8 cellular contexts compared by ENCODE assay signal in genomic region chr17:28357061-28357900, GRCh38. TPM values are rescaled to one million over a fixed set of nuclear protein-coding genes. Genes with fewer than 3 reads are reported as not detected.
DNase-seq lines count a peak whose midpoint lies in the region; ATAC-seq, FAIRE-seq and TF ChIP-seq lines count a peak whose summit lies in the region.

A gene with protein sequence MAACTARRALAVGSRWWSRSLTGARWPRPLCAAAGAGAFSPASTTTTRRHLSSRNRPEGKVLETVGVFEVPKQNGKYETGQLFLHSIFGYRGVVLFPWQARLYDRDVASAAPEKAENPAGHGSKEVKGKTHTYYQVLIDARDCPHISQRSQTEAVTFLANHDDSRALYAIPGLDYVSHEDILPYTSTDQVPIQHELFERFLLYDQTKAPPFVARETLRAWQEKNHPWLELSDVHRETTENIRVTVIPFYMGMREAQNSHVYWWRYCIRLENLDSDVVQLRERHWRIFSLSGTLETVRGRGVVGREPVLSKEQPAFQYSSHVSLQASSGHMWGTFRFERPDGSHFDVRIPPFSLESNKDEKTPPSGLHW (minus strand): TSS chr17:28357527. CDS start chr17:28357448, 79 bp downstream.

- peak within 1 kb of the TSS; percentile 94 for H3K27ac Mint-ChIP-seq in central memory CD8-positive, alpha-beta T cell (ENCODE audit: low read depth)

- H3K27me3 ChIP-seq in keratinocyte (ENCODE audit: control insufficient read depth, extremely low read depth, insufficient read depth, low read length): no peaks in the 10 kb centered on the region

- H3K4me3 Mint-ChIP-seq in central memory CD8-positive, alpha-beta T cell: peak within 1 kb of the TSS; percentile 93

- peaks cover 42% of the 10 kb centered on the region for H3K36me3 Mint-ChIP-seq in central memory CD8-positive, alpha-beta T cell (ENCODE audit: insufficient read depth)

- H4K20me1 ChIP-seq in keratinocyte (ENCODE audit: control insufficient read depth, extremely low read depth, insufficient read depth, low read length): no peaks in the 10 kb centered on the region

- peak; percentile 83 for DNase-seq in AG09319 (ENCODE audit: extremely low read depth, low read depth)
- peak; percentile 90 for DNase-seq in NCI-H446 treated with DMSO at 0.1 percent for 48 hours (lab: John Stamatoyannopoulos, UW)
- peak; percentile 91 to 94 for DNase-seq in central memory CD8-positive, alpha-beta T cell (ENCODE audit: low spot score in 2 of 2)
- no peak for DNase-seq in keratinocyte (ENCODE audit: low read depth, low spot score)
- DNase-seq in stimulated activated CD4-positive, alpha-beta T cell treated with anti-CD3 and anti-CD28 coated beads, Interleukin-12 subunit alpha, Interleukin-12 subunit beta, amount 100 ng/mL, for 48 hours (ENCODE audit: low read depth in 2 of 3, low spot score in 1 of 3): peak; percentile 92 to 95 (median 94)

- FAIRE-seq in keratinocyte (lab: Jason Lieb, UNC): no peak

- H3K27ac ChIP-seq in keratinocyte (ENCODE audit: control insufficient read depth, insufficient read depth, low read length): peak within 1 kb of the TSS; percentile 87

- dilution Hi-C loops in keratinocyte (cut with MboI; ENCODE audit: extremely low pct_ligation_motif_present, low sequenced_read_pairs): no loop called here

- H3K9ac ChIP-seq in keratinocyte (ENCODE audit: control insufficient read depth, extremely low read depth, insufficient read depth, low read length): peak within 1 kb of the TSS; percentile 93

- peaks cover 15% of the 10 kb centered on the region for H3K4me1 ChIP-seq in keratinocyte (ENCODE audit: control insufficient read depth, extremely low read depth, insufficient read depth, low read length)

- H3K4me2 ChIP-seq in keratinocyte (ENCODE audit: control insufficient read depth, extremely low read depth, insufficient read depth, low read depth, low read length): peak within 1 kb of the TSS; percentile 99

- no peaks in the 10 kb centered on the region for H3K9me1 ChIP-seq in keratinocyte (ENCODE audit: control insufficient read depth, extremely low read depth, insufficient read depth, low read length)

- TF ChIP-seq CTCF in AG09319 (IDR thresholded peaks at IDR 0.05; ENCODE audit: low read depth, low read length): no peak
- no peak for TF ChIP-seq CTCF in keratinocyte (optimal IDR thresholded peaks at IDR 0.05 in 1 of 3, IDR thresholded peaks at IDR 0.05 in 1 of 3, conservative IDR thresholded peaks at IDR 0.05 in 1 of 3; ENCODE audit: extremely low read depth in 1 of 3, insufficient read depth in 2 of 3, low read length in 3 of 3)

- H3K79me2 ChIP-seq in keratinocyte (ENCODE audit: control insufficient read depth, insufficient read depth, low read length): peaks cover 35% of the 10 kb centered on the region

- H3K27me3 Mint-ChIP-seq in central memory CD8-positive, alpha-beta T cell: no peaks in the 10 kb centered on the region

- H2AFZ ChIP-seq in keratinocyte (ENCODE audit: control insufficient read depth, low read length): peak within 1 kb of the TSS; percentile 91

- H3K4me1 Mint-ChIP-seq in central memory CD8-positive, alpha-beta T cell: peaks cover 25% of the 10 kb centered on the region

- peaks cover 32 to 35% of the 10 kb centered on the region in 2 experiments for H3K36me3 ChIP-seq in keratinocyte (ENCODE audit: control insufficient read depth in 2 of 2, extremely low read depth in 1 of 2, insufficient read depth in 2 of 2, low read length in 2 of 2)

- ATAC-seq in GM19025 (IDR thresholded peaks at IDR 0.05; ENCODE audit: low read depth, unreplicated experiment): peak; percentile 97
- peak; percentile 96 for ATAC-seq in HG03280 (IDR thresholded peaks at IDR 0.05; ENCODE audit: unreplicated experiment)
- peak; percentile 99 for ATAC-seq in activated CD4-positive, CD25-positive, alpha-beta regulatory T cell treated with anti-CD3 and anti-CD28 coated beads, Interleukin-2, amount 50 U/mL, for 24 hours
- peak; percentile 100 for ATAC-seq in central memory CD8-positive, alpha-beta T cell (replicated peaks; ENCODE audit: extremely low read depth, poor library complexity, severe bottlenecking)

- H3K9me3 ChIP-seq in keratinocyte (ENCODE audit: control insufficient read depth, low read depth, low read length): no peaks in the 10 kb centered on the region

- no peaks in the 10 kb centered on the region for H3K9me3 Mint-ChIP-seq in central memory CD8-positive, alpha-beta T cell

- H3K4me3 ChIP-seq in keratinocyte (ENCODE audit: control insufficient read depth in 2 of 3, extremely low read depth in 1 of 3, insufficient read depth in 2 of 3, low read depth in 1 of 3, low read length in 3 of 3): peak within 1 kb of the TSS; percentile 92 to 98 (median 97)

RNA-seq across cellular contexts. Expression of the gene that starts here (rescaled TPM):
- 88.7 to 105 TPM (median 90.2 TPM) in 3 replicates for polyA plus RNA-seq in keratinocyte
- 20.9 TPM for polyA plus RNA-seq in keratinocyte (2011; ENCODE audit: low read depth)
- polyA plus RNA-seq in keratinocyte (2011; cell fraction: cytosol; rRNA removed): 84.0 and 88.6 TPM in 2 replicates
- 46.4 and 52.3 TPM in 2 replicates for polyA plus RNA-seq in keratinocyte (2011; cell fraction: nucleus; rRNA removed)
- 84.6 and 91.7 TPM in 2 replicates for polyA plus RNA-seq in keratinocyte (2012; ENCODE audit: low replicate concordance)
- 69.6 to 107 TPM (median 72.8 TPM) in 3 replicates for polyA minus RNA-seq in keratinocyte
- polyA minus RNA-seq in keratinocyte (2011; cell fraction: cytosol; rRNA and poly(A)+ RNA removed): 70.4 TPM
- polyA minus RNA-seq in keratinocyte (2011; cell fraction: nucleus; rRNA and poly(A)+ RNA removed): 19.5 and 30.5 TPM in 2 replicates
